In the genomic region with DNA sequence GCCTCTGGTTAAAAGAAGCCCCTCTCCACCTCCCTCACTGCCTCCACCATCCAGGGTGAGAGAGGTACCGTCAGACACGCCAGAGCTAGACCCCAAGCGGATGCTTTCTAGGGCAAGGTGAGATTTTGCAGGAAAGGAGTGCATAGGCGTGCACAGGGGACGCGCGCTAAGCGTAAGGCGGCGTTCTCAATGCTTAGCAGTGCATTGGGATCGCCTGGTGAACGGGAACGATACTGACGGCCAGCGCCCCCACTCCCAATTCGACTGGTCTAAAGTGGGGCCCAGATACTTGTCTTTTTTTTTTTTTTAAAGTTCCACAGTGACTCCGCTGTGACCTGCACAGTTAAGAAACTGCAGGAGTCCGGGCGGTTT, we compare ENCODE assay signal across 9 cellular contexts. TPM values are rescaled to one million over a fixed set of nuclear protein-coding genes. Genes with fewer than 3 reads are reported as not detected.
DNase-seq lines count a peak whose midpoint lies in the region; ATAC-seq and TF ChIP-seq lines count a peak whose summit lies in the region.
"Had no signal": no experiment of that assay in that cellular context is flagged by ENCODE, and none has a peak within 500 bp of the region (broad histone marks: within the 10 kb centered on the region; RNA-seq: fewer than 3 reads in every experiment).

No MANE protein-coding gene starts in this region.

- H3K4me1 Mint-ChIP-seq in HFFc6 (ENCODE audit: low read depth) (peaks cover 12% of the 10 kb centered on the region), immature natural killer cell (peaks cover 5% of the 10 kb centered on the region in 2 donors)

- peaks cover 8% of the 10 kb centered on the region; the same call in 1 of the 2 replicates for H3K36me3 Mint-ChIP-seq in HFFc6 (ENCODE audit: low read depth)
- no peaks in the 10 kb centered on the region for H3K36me3 Mint-ChIP-seq in immature natural killer cell
- H3K36me3 Mint-ChIP-seq: memory B cell had no signal

- H3K27me3 Mint-ChIP-seq in HFFc6 (ENCODE audit: insufficient read depth) (peaks cover 2% of the 10 kb centered on the region), immature natural killer cell (ENCODE audit: low read depth in 3 of 3) (peaks cover 0 to 4% (median 3%) of the 10 kb centered on the region in 3 donors)

- DNase-seq in HFFc6 (no peak), body of pancreas (no peak), immature natural killer cell (no peak), spleen (no peak), NCI-H510A treated with DMSO at 0.1 percent for 48 hours (lab: John Stamatoyannopoulos, UW) (no peak), posterior vena cava (ENCODE audit: low spot score) (no peak), mucosa of gallbladder (ENCODE audit: low spot score) (no peak)
- DNase-seq: MV-4-11 had no signal

- H3K9me3 Mint-ChIP-seq in HFFc6: no peaks in the 10 kb centered on the region
- no peaks in the 10 kb centered on the region for H3K9me3 Mint-ChIP-seq in immature natural killer cell

- no peaks in the 10 kb centered on the region for H3K27me3 ChIP-seq in body of pancreas
- peaks cover 0 to 21% (median 0%) of the 10 kb centered on the region in 7 donors for H3K27me3 ChIP-seq in spleen (replicated peaks in 1 of 7)

- ATAC-seq in body of pancreas: peak; percentile 12

- TF ChIP-seq POLR2A in body of pancreas (IDR thresholded peaks at IDR 0.05): no peak
- TF ChIP-seq POLR2A in spleen (IDR thresholded peaks at IDR 0.05): no peak

- no peak overlapping the region; the same call in 1 of the 2 replicates for H3K27ac Mint-ChIP-seq in HFFc6
- H3K27ac Mint-ChIP-seq in immature natural killer cell: no peak overlapping the region
- H3K27ac Mint-ChIP-seq: memory B cell had no signal

- H3K36me3 ChIP-seq in body of pancreas (replicated peaks in 1 of 2; ENCODE audit: insufficient read depth in 1 of 2, low read depth in 2 of 2) (no peaks in the 10 kb centered on the region), spleen (no peaks in the 10 kb centered on the region)

- H3K4me1 ChIP-seq in body of pancreas (peaks cover 13% of the 10 kb centered on the region), spleen (peaks cover 0 to 13% (median 12%) of the 10 kb centered on the region in 6 donors)

- no peak overlapping the region for H3K27ac ChIP-seq in body of pancreas
- H3K27ac ChIP-seq in spleen: no peak overlapping the region

- TF ChIP-seq CTCF in HFFc6 (IDR thresholded peaks at IDR 0.05) (no peak), body of pancreas (IDR thresholded peaks at IDR 0.05) (no peak), spleen (IDR thresholded peaks at IDR 0.05 in 8 of 11, conservative IDR thresholded peaks at IDR 0.05 in 3 of 11) (no peak)

- WGBS in body of pancreas, 2 donors: 41 to 55% methylated on average over 19 of the region's 19 CpGs
- WGBS in spleen, 5 donors: 47 to 64% (median 59%) methylated on average over 19 of the region's 19 CpGs

- peak overlapping the region; percentile 45; the same call in 1 of the 2 replicates for H3K4me3 Mint-ChIP-seq in HFFc6
- peak overlapping the region in 4 of 5 donors; percentile 8 to 62 (median 58) for H3K4me3 Mint-ChIP-seq in immature natural killer cell
- H3K4me3 Mint-ChIP-seq: memory B cell had no signal

- no peaks in the 10 kb centered on the region for H3K9me3 ChIP-seq in body of pancreas
- no peaks in the 10 kb centered on the region for H3K9me3 ChIP-seq in spleen

- H3K4me3 ChIP-seq in body of pancreas: no peak overlapping the region
- H3K4me3 ChIP-seq in spleen: peak overlapping the region in 6 of 8 donors; percentile 26 to 64 (median 34)

- intact Hi-C loops in body of pancreas (cut with DNase I): no loop called here
- intact Hi-C loops in spleen (cut with DNase I; ENCODE audit: low total_unique reads): no loop called here
- intact Hi-C loops in posterior vena cava (cut with DNase I): no loop called here

RNA-seq across cellular contexts. Expression of gene CREBBP, which starts 57.9 kb away (rescaled TPM):
- 10 to 100 TPM; 40.2 to 51.4 (median 43.4) TPM for total RNA-seq in HFFc6 (2021; fragmentation: NEBNext Ultra II Directional; extraction: Animal tissue kit (Norgen Biotek cat#: 25700))
- total RNA-seq in body of pancreas (10 to 100 TPM; 35.3 to 57.7 TPM), spleen (100 to 1,000 TPM in 5 of 7 donors, 10 to 100 TPM in 2; 99.4 to 153 (median 101) TPM), posterior vena cava (10 to 100 TPM; 48.4 to 56.8 TPM), mucosa of gallbladder (74.6 TPM)
- polyA plus RNA-seq in immature natural killer cell (10 to 100 TPM in 1 of 3 donors, 1 to 10 TPM in 1, under 1 TPM in 1; 0.27 to 23.8 (median 3.9) TPM), spleen (10 to 100 TPM in 2 of 3 donors, 1 to 10 TPM in 1; 5.8 to 21.2 (median 10.5) TPM)

Comparison
In these comparisons a context has a peak if more than half of its experiments do, and no peak if none do; other contexts are left out.
1. H3K4me3 ChIP-seq: peak in spleen (6 of 8); none in body of pancreas (0 of 2).